17 cellular contexts compared by ENCODE assay signal in the genomic region with DNA sequence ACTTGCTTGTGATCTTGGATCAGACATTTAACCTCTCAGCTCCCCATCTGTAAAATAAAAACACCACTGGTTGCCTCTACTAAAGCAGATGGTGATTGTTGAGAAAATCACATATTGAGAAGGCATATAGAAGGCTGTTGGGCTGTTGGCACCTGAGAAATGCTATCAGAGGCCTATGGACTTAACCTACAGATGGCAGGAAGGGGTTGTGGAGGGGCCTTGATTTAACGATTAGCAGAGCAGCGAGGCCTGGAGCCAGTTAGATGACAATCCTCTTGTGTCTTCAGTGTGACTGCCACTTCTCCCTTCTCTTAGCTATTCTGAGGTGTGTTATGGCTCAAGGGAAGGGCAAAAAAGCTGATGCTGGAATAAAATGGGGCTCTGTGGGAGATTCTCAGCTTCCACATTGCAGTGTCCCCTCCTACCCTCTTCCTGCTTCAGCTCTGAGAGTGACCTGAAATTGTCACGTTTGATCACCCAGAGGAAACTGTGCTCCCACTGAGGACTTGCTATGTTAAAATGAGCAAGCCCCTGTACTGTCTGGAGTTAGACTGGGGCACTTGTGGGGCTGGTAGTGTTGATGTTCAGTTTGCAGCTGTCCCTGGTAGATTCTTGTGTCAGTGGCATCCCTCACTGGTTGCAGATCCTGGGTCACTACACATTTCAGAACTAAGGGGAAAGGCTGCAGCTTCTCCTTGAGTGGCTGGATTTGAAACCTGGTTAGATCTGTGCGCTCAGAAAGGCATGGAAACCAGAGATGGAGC. TPM values are rescaled to one million over a fixed set of nuclear protein-coding genes. Genes with fewer than 3 reads are reported as not detected.
A peak's percentile ranks its signal among the peaks of the same experiment; 100 is the strongest.
DNase-seq lines count a peak whose midpoint lies in the region; ATAC-seq and TF ChIP-seq lines count a peak whose summit lies in the region.
"Had no signal": no experiment of that assay in that cellular context is flagged by ENCODE, and none has a peak within 500 bp of the region (broad histone marks: within the 10 kb centered on the region; RNA-seq: fewer than 3 reads in every experiment).

No MANE protein-coding gene starts in this region.

- intact Hi-C loops in OCI-LY7 (cut with micrococcal nuclease; ENCODE audit: unreplicated experiment) (no loop called here), upper lobe of right lung (cut with DNase I) (no loop called here)

- no peaks in the 10 kb centered on the region for H4K20me1 ChIP-seq in BLaER1 treated with 17β-estradiol and CSF1 and Interleukin-3, amounts not matched to agents 10 nM and 100 nM
- H4K20me1 ChIP-seq in DND-41 (ENCODE audit: insufficient read depth, low read length) (no peaks in the 10 kb centered on the region), OCI-LY7 (ENCODE audit: insufficient read depth, low read length) (no peaks in the 10 kb centered on the region)

- BruUV-seq in OCI-LY7 (replicated peaks; lab: Mats Ljungman, UMichigan), result no TSS peak

- peaks cover 17 to 28% (median 22%) of the 10 kb centered on the region in 11 experiments for H3K9me3 ChIP-seq in BLaER1 treated with 17β-estradiol and CSF1 and Interleukin-3, amounts not matched to agents 10 nM and 100 nM (replicated peaks in 1 of 11)
- H3K9me3 ChIP-seq in DND-41 (ENCODE audit: insufficient read depth, low read length, severe bottlenecking) (no peaks in the 10 kb centered on the region), SJSA1 (replicated peaks) (no peaks in the 10 kb centered on the region), OCI-LY7 (ENCODE audit: low read length) (no peaks in the 10 kb centered on the region), upper lobe of right lung (no peaks in the 10 kb centered on the region)
- H3K9me3 ChIP-seq: heart left ventricle, uterus had no signal

- ATAC-seq in DND-41 (ENCODE audit: insufficient read depth, low read depth) (peak; percentile 61), upper lobe of right lung (no peak)
- ATAC-seq: heart left ventricle, right cardiac atrium had no signal

- H3K36me3 Mint-ChIP-seq in nephron progenitor cell (ENCODE audit: low read depth), result peaks cover 4% of the 10 kb centered on the region

- H3K4me1 ChIP-seq in BLaER1 treated with 17β-estradiol and CSF1 and Interleukin-3, amounts not matched to agents 10 nM and 100 nM, result peaks cover 0 to 9% (median 6%) of the 10 kb centered on the region in 10 experiments; a peak in 6 of 20 replicates
- H3K4me1 ChIP-seq in DND-41 (ENCODE audit: insufficient read depth, low read length), result no peaks in the 10 kb centered on the region
- H3K4me1 ChIP-seq in SJSA1 (replicated peaks), result peaks cover 16% of the 10 kb centered on the region
- peaks cover 7% of the 10 kb centered on the region for H3K4me1 ChIP-seq in OCI-LY7 (ENCODE audit: insufficient read depth, low read length, poor library complexity, severe bottlenecking)
- H3K4me1 ChIP-seq in upper lobe of right lung, result no peaks in the 10 kb centered on the region
- H3K4me1 ChIP-seq: heart left ventricle, parathyroid adenoma, uterus had no signal

- H3K9me3 Mint-ChIP-seq in nephron progenitor cell, result peaks cover 11% of the 10 kb centered on the region

- peaks cover 6% of the 10 kb centered on the region for H3K27me3 Mint-ChIP-seq in nephron progenitor cell (ENCODE audit: low read depth, poor library complexity)

- DNase-seq in DND-41 (no peak), SJSA1 (ENCODE audit: low read depth in 1 of 2, low spot score in 2 of 2) (no peak), nephron progenitor cell (no peak), OCI-LY7 (ENCODE audit: low spot score) (no peak), NK-92 (lab: John Stamatoyannopoulos, UW; ENCODE audit: unreplicated experiment) (no peak), upper lobe of right lung (no peak)
- DNase-seq: activated CD4-positive, alpha-beta T cell treated with anti-CD3 and anti-CD28 coated beads, Interleukin-2, amount 50 U/mL, for 4 hours; amygdala; DMS79 treated with DMSO at 0.1 percent for 48 hours; heart left ventricle; NCI-H146; right cardiac atrium; SIG-M5; uterus had no signal

- no peaks in the 10 kb centered on the region for H3K27me3 ChIP-seq in BLaER1 treated with 17β-estradiol and CSF1 and Interleukin-3, amounts not matched to agents 10 nM and 100 nM
- H3K27me3 ChIP-seq in DND-41 (ENCODE audit: insufficient read depth, low read length, poor library complexity), result no peaks in the 10 kb centered on the region
- H3K27me3 ChIP-seq in SJSA1 (replicated peaks), result no peaks in the 10 kb centered on the region
- H3K27me3 ChIP-seq in upper lobe of right lung, result no peaks in the 10 kb centered on the region
- H3K27me3 ChIP-seq: heart left ventricle, uterus had no signal

- H3K4me3 Mint-ChIP-seq in nephron progenitor cell, result no peak overlapping the region

- H3K79me2 ChIP-seq in DND-41 (ENCODE audit: insufficient read depth, low read length) (no peaks in the 10 kb centered on the region), OCI-LY7 (ENCODE audit: insufficient read depth, low read depth, low read length) (no peaks in the 10 kb centered on the region)
- H3K79me2 ChIP-seq: parathyroid adenoma had no signal

- H3K36me3 ChIP-seq in BLaER1 treated with 17β-estradiol and CSF1 and Interleukin-3, amounts not matched to agents 10 nM and 100 nM, result no peaks in the 10 kb centered on the region
- H3K36me3 ChIP-seq in DND-41 (ENCODE audit: insufficient read depth, low read length) (no peaks in the 10 kb centered on the region), SJSA1 (no peaks in the 10 kb centered on the region), OCI-LY7 (ENCODE audit: insufficient read depth, low read length) (no peaks in the 10 kb centered on the region), upper lobe of right lung (no peaks in the 10 kb centered on the region)
- H3K36me3 ChIP-seq: heart left ventricle, uterus had no signal

- H3K9ac ChIP-seq in BLaER1 treated with 17β-estradiol and CSF1 and Interleukin-3, amounts not matched to agents 10 nM and 100 nM, result no peak overlapping the region
- H3K9ac ChIP-seq in DND-41 (ENCODE audit: low read depth, low read length), result no peak overlapping the region
- H3K9ac ChIP-seq: parathyroid adenoma had no signal

- H3K27ac Mint-ChIP-seq in nephron progenitor cell, result peak overlapping the region; percentile 74

- 0 out of 2 replicates have a peak overlapping the region, but pooled peaks have one; percentile 28 for H2AFZ ChIP-seq in DND-41 (ENCODE audit: low read depth, low read length)
- H2AFZ ChIP-seq in OCI-LY7 (ENCODE audit: low read length), result no peak overlapping the region
- H2AFZ ChIP-seq: parathyroid adenoma had no signal

- peaks cover 22% of the 10 kb centered on the region for H3K4me1 Mint-ChIP-seq in nephron progenitor cell

- no peak for TF ChIP-seq CTCF in DND-41 (IDR thresholded peaks at IDR 0.05; ENCODE audit: borderline replicate concordance, extremely low read depth, low read length, poor library complexity, severe bottlenecking)
- no peak for TF ChIP-seq CTCF in nephron progenitor cell (IDR thresholded peaks at IDR 0.05)
- no peak for TF ChIP-seq CTCF in OCI-LY7 (conservative IDR thresholded peaks at IDR 0.05; ENCODE audit: low read length)
- TF ChIP-seq CTCF in upper lobe of right lung (IDR thresholded peaks at IDR 0.05), result no peak

- no peak overlapping the region for H3K4me3 ChIP-seq in BLaER1 treated with 17β-estradiol and CSF1 and Interleukin-3, amounts not matched to agents 10 nM and 100 nM
- H3K4me3 ChIP-seq in DND-41 (ENCODE audit: low read depth in 1 of 2, low read length in 2 of 2) (no peak overlapping the region), SJSA1 (no peak overlapping the region), OCI-LY7 (ENCODE audit: low read depth, low read length, poor library complexity, severe bottlenecking) (no peak overlapping the region), upper lobe of right lung (no peak overlapping the region)
- H3K4me3 ChIP-seq: heart left ventricle, uterus had no signal

- CTCF ChIA-PET in OCI-LY7 (lab: Charles Lee; ENCODE audit: unreplicated experiment), result no interaction called here

- no peak overlapping the region for H3K27ac ChIP-seq in BLaER1 treated with 17β-estradiol and CSF1 and Interleukin-3, amounts not matched to agents 10 nM and 100 nM
- H3K27ac ChIP-seq in DND-41 (ENCODE audit: low read length) (no peak overlapping the region), SJSA1 (peak overlapping the region; percentile 33; the same call in 1 of the 2 replicates), OCI-LY7 (ENCODE audit: low read depth, low read length, poor library complexity, severe bottlenecking) (no peak overlapping the region), upper lobe of right lung (no peak overlapping the region)
- H3K27ac ChIP-seq: heart left ventricle, parathyroid adenoma, uterus, VCaP had no signal

- H3K9me2 ChIP-seq in OCI-LY7 (ENCODE audit: insufficient read depth, low read length), result no peaks in the 10 kb centered on the region

- peak overlapping the region in 6 of 11 experiments; percentile 5 to 44 (median 18); a peak in 5 of 22 replicates for H3K4me2 ChIP-seq in BLaER1 treated with 17β-estradiol and CSF1 and Interleukin-3, amounts not matched to agents 10 nM and 100 nM
- H3K4me2 ChIP-seq in DND-41 (ENCODE audit: insufficient read depth, low read length) (no peak overlapping the region), OCI-LY7 (ENCODE audit: low read length) (no peak overlapping the region)

- POLR2A ChIA-PET in OCI-LY7 (lab: Charles Lee), result interaction anchor here (1.1 kb wide), 3 partner anchors 14 to 89 kb away, joined by 3 to 4 read pairs (median 3); no protein-coding TSS in a partner anchor

RNA-seq across cellular contexts. Expression of a gene that starts 31.5 kb away (rescaled TPM):
- 0.22 and 0.79 TPM in 2 replicates for total RNA-seq in SJSA1 (2014; rRNA removed; shearing (Covaris generic))
- 367 and 432 TPM in 2 replicates for total RNA-seq in OCI-LY7 (2014; rRNA removed; shearing (Covaris generic))
- total RNA-seq in OCI-LY7 (2022), result 243 and 289 TPM in 2 replicates
- 45.2 TPM for total RNA-seq in upper lobe of right lung

Comparison
In these comparisons a context has a peak if more than half of its experiments do, and no peak if none do; other contexts are left out.
1. H3K4me2 ChIP-seq: peak in BLaER1 treated with 17β-estradiol and CSF1 and Interleukin-3, amounts not matched to agents 10 nM and 100 nM (6 of 11); none in DND-41 (single experiment) and OCI-LY7 (single experiment).
2. RNA of a gene that starts 31.5 kb away (total RNA-seq): 243 to 432 TPM in OCI-LY7 and 45.2 TPM in upper lobe of right lung (single experiment); 0.22 to 0.79 TPM in SJSA1; every median in the first group is over 10 times any median in the second.